1 cellular context compared by ENCODE assay signal in genomic region chr11:95923730-95924413, GRCh38.
A peak's percentile ranks its signal among the peaks of the same experiment; 100 is the strongest.
TF ChIP-seq lines count a peak whose summit lies in the region.

Gene MTMR2 (minus strand): TSS chr11:95924107. CDS start chr11:95923954, 153 bp downstream.

TF ChIP-seq in HepG2, 621 proteins besides CTCF, POLR2A, EP300 and RAD21 (continued from another document and continues in another):
- TF ChIP-seq HMGXB3 (CRISPR knock-in tag; IDR thresholded peaks at IDR 0.05; ENCODE audit: borderline replicate concordance), result peak; percentile 74; the same call in 1 of the 2 replicates
- TF ChIP-seq ZNF598 (CRISPR knock-in tag; IDR thresholded peaks at IDR 0.05; ENCODE audit: borderline replicate concordance), result peak; percentile 68; the same call in 1 of the 2 replicates
- peak; percentile 90 for TF ChIP-seq TMF1 (CRISPR knock-in tag; IDR thresholded peaks at IDR 0.05; ENCODE audit: low read depth)
- TF ChIP-seq ZKSCAN1 (IDR thresholded peaks at IDR 0.05; ENCODE audit: low read length), result no peak
- TF ChIP-seq HOXA7 (CRISPR knock-in tag; IDR thresholded peaks at IDR 0.05), result peak; percentile 51; the same call in 1 of the 2 replicates
- no peak for TF ChIP-seq CBX2 (IDR thresholded peaks at IDR 0.05; ENCODE audit: low read depth, low read length)
- 0 out of 2 replicates have a peak, but pooled peaks have one; percentile 50 for TF ChIP-seq CBX2 (CRISPR knock-in tag; IDR thresholded peaks at IDR 0.05; ENCODE audit: low read depth)
- TF ChIP-seq ZNF276 (CRISPR knock-in tag; IDR thresholded peaks at IDR 0.05; ENCODE audit: low read depth), result peak; percentile 77; the same call in 1 of the 2 replicates
- TF ChIP-seq ESRRA (CRISPR knock-in tag; IDR thresholded peaks at IDR 0.05; ENCODE audit: low read depth), result peak; percentile 61; the same call in 1 of the 2 replicates
- peak; percentile 65 for TF ChIP-seq ZEB1 (IDR thresholded peaks at IDR 0.05; ENCODE audit: insufficient replicate concordance, low read depth)
- TF ChIP-seq MNT (IDR thresholded peaks at IDR 0.05), result no peak
- no peak for TF ChIP-seq ZNF570 (CRISPR knock-in tag; IDR thresholded peaks at IDR 0.05; ENCODE audit: borderline replicate concordance)
- no peak for TF ChIP-seq ZNF251 (CRISPR knock-in tag; IDR thresholded peaks at IDR 0.05)
- 0 out of 2 replicates have a peak, but pooled peaks have one; percentile 67 for TF ChIP-seq HOXA5 (CRISPR knock-in tag; IDR thresholded peaks at IDR 0.05)
- TF ChIP-seq UBTF (CRISPR knock-in tag; IDR thresholded peaks at IDR 0.05), result peak; percentile 94
- TF ChIP-seq, protein P1, sequence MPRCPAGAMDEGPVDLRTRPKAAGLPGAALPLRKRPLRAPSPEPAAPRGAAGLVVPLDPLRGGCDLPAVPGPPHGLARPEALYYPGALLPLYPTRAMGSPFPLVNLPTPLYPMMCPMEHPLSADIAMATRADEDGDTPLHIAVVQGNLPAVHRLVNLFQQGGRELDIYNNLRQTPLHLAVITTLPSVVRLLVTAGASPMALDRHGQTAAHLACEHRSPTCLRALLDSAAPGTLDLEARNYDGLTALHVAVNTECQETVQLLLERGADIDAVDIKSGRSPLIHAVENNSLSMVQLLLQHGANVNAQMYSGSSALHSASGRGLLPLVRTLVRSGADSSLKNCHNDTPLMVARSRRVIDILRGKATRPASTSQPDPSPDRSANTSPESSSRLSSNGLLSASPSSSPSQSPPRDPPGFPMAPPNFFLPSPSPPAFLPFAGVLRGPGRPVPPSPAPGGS (CRISPR knock-in tag; IDR thresholded peaks at IDR 0.05), result peak; percentile 85; the same call in 1 of the 2 replicates
- no peak for TF ChIP-seq ZNF746 (CRISPR knock-in tag; IDR thresholded peaks at IDR 0.05)
- 0 out of 2 replicates have a peak, but pooled peaks have one; percentile 43 for TF ChIP-seq ZNF329 (CRISPR knock-in tag; IDR thresholded peaks at IDR 0.05; ENCODE audit: low read depth)
- TF ChIP-seq SALL1 (CRISPR knock-in tag; IDR thresholded peaks at IDR 0.05), result peak; percentile 89
- TF ChIP-seq ZSCAN12 (CRISPR knock-in tag; IDR thresholded peaks at IDR 0.05), result 0 out of 2 replicates have a peak, but pooled peaks have one; percentile 30
- peak; percentile 84 for TF ChIP-seq ZNF335 (CRISPR knock-in tag; IDR thresholded peaks at IDR 0.05)
- TF ChIP-seq, protein P2, sequence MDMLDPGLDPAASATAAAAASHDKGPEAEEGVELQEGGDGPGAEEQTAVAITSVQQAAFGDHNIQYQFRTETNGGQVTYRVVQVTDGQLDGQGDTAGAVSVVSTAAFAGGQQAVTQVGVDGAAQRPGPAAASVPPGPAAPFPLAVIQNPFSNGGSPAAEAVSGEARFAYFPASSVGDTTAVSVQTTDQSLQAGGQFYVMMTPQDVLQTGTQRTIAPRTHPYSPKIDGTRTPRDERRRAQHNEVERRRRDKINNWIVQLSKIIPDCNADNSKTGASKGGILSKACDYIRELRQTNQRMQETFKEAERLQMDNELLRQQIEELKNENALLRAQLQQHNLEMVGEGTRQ (IDR thresholded peaks at IDR 0.05; ENCODE audit: low read depth, low read length), result no peak
- TF ChIP-seq, protein P2 (CRISPR knock-in tag; IDR thresholded peaks at IDR 0.05; ENCODE audit: borderline replicate concordance), result no peak
- peak; percentile 84 for TF ChIP-seq SP140L (CRISPR knock-in tag; IDR thresholded peaks at IDR 0.05; ENCODE audit: borderline replicate concordance)
- TF ChIP-seq ZNF747 (CRISPR knock-in tag; IDR thresholded peaks at IDR 0.05; ENCODE audit: borderline replicate concordance), result peak; percentile 95
- TF ChIP-seq MEIS2 (CRISPR knock-in tag; IDR thresholded peaks at IDR 0.05), result peak; percentile 79; the same call in 1 of the 2 replicates
- TF ChIP-seq ZNF441 (CRISPR knock-in tag; IDR thresholded peaks at IDR 0.05; ENCODE audit: borderline replicate concordance), result peak; percentile 78; the same call in 1 of the 2 replicates
- TF ChIP-seq, protein P3, sequence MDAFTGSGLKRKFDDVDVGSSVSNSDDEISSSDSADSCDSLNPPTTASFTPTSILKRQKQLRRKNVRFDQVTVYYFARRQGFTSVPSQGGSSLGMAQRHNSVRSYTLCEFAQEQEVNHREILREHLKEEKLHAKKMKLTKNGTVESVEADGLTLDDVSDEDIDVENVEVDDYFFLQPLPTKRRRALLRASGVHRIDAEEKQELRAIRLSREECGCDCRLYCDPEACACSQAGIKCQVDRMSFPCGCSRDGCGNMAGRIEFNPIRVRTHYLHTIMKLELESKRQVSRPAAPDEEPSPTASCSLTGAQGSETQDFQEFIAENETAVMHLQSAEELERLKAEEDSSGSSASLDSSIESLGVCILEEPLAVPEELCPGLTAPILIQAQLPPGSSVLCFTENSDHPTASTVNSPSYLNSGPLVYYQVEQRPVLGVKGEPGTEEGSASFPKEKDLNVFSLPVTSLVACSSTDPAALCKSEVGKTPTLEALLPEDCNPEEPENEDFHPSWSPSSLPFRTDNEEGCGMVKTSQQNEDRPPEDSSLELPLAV (CRISPR knock-in tag; conservative IDR thresholded peaks at IDR 0.05; ENCODE audit: low read depth), result 0 out of 2 replicates have a peak, but pooled peaks have one; percentile 46
- TF ChIP-seq, protein P4, sequence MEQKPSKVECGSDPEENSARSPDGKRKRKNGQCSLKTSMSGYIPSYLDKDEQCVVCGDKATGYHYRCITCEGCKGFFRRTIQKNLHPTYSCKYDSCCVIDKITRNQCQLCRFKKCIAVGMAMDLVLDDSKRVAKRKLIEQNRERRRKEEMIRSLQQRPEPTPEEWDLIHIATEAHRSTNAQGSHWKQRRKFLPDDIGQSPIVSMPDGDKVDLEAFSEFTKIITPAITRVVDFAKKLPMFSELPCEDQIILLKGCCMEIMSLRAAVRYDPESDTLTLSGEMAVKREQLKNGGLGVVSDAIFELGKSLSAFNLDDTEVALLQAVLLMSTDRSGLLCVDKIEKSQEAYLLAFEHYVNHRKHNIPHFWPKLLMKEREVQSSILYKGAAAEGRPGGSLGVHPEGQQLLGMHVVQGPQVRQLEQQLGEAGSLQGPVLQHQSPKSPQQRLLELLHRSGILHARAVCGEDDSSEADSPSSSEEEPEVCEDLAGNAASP (CRISPR knock-in tag; IDR thresholded peaks at IDR 0.05; ENCODE audit: borderline replicate concordance), result peak; percentile 40; the same call in 1 of the 2 replicates
- no peak for TF ChIP-seq ZSCAN20 (CRISPR knock-in tag; IDR thresholded peaks at IDR 0.05; ENCODE audit: borderline replicate concordance)
- TF ChIP-seq HIVEP1 (CRISPR knock-in tag; IDR thresholded peaks at IDR 0.05), result peak; percentile 79
- TF ChIP-seq DR1 (CRISPR knock-in tag; IDR thresholded peaks at IDR 0.05), result peak; percentile 90
- TF ChIP-seq ZNF317 (CRISPR knock-in tag; IDR thresholded peaks at IDR 0.05), result peak; percentile 73
- 0 out of 2 replicates have a peak, but pooled peaks have one; percentile 44 for TF ChIP-seq MYNN (CRISPR knock-in tag; IDR thresholded peaks at IDR 0.05; ENCODE audit: low read depth)
- TF ChIP-seq ATF7-NPFF (CRISPR knock-in tag; IDR thresholded peaks at IDR 0.05; ENCODE audit: low read depth), result peak; percentile 62
- TF ChIP-seq ZNF672 (CRISPR knock-in tag; IDR thresholded peaks at IDR 0.05), result no peak
- TF ChIP-seq ZBTB3 (CRISPR knock-in tag; IDR thresholded peaks at IDR 0.05; ENCODE audit: borderline replicate concordance, low read depth), result 0 out of 2 replicates have a peak, but pooled peaks have one; percentile 40
- TF ChIP-seq ZFP82 (CRISPR knock-in tag; IDR thresholded peaks at IDR 0.05; ENCODE audit: borderline replicate concordance), result 0 out of 2 replicates have a peak, but pooled peaks have one; percentile 78
- TF ChIP-seq ZNF788 (CRISPR knock-in tag; IDR thresholded peaks at IDR 0.05; ENCODE audit: borderline replicate concordance), result peak; percentile 97
